ENCODE assay signal across 8 cellular contexts in the genomic region with DNA sequence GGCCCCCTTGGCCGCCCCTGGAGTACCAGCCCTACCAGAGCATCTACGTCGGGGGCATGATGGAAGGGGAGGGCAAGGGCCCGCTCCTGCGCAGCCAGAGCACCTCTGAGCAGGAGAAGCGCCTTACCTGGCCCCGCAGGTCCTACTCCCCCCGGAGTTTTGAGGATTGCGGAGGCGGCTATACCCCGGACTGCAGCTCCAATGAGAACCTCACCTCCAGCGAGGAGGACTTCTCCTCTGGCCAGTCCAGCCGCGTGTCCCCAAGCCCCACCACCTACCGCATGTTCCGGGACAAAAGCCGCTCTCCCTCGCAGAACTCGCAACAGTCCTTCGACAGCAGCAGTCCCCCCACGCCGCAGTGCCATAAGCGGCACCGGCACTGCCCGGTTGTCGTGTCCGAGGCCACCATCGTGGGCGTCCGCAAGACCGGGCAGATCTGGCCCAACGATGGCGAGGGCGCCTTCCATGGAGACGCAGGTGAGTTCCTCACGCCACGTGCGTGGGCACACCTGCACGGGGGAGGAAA. TPM values are rescaled to one million over a fixed set of nuclear protein-coding genes. Genes with fewer than 3 reads are reported as not detected.
DNase-seq lines count a peak whose midpoint lies in the region; ATAC-seq and TF ChIP-seq lines count a peak whose summit lies in the region.

No MANE protein-coding gene starts in this region.

- H3K4me1 Mint-ChIP-seq in stimulated activated naive B cell treated with anti-CD40 and anti-IgM and Interleukin-4, amounts not matched to agents 10 μg/mL and 1 μg/mL and 100 μg/mL, for 72 hours, result peaks cover 54 to 82% of the 10 kb centered on the region in 2 donors

- H2BK15ac ChIP-seq in IMR-90 (ENCODE audit: low read depth, low read length), result no peak overlapping the region

- H3K36me3 Mint-ChIP-seq in stimulated activated naive B cell treated with anti-CD40 and anti-IgM and Interleukin-4, amounts not matched to agents 10 μg/mL and 1 μg/mL and 100 μg/mL, for 72 hours, result peaks cover 16 to 29% of the 10 kb centered on the region in 2 donors

- H3K9me1 ChIP-seq in IMR-90 (ENCODE audit: insufficient read depth, low read length), result peaks cover 18% of the 10 kb centered on the region

- no peak for TF ChIP-seq POLR2A in IMR-90 (IDR thresholded peaks at IDR 0.05; ENCODE audit: low read depth, low read length)

- peak overlapping the region; percentile 82 to 84 for H3K4me3 Mint-ChIP-seq in stimulated activated naive B cell treated with anti-CD40 and anti-IgM and Interleukin-4, amounts not matched to agents 10 μg/mL and 1 μg/mL and 100 μg/mL, for 72 hours

- BruUV-seq in IMR-90 (replicated peaks; lab: Mats Ljungman, UMichigan), result no TSS peak

- H3K4me3 ChIP-seq in IMR-90 (ENCODE audit: insufficient read depth, low read depth, low read length) (peak overlapping the region; percentile 98), iPS DF 6.9 (ENCODE audit: low read length) (peak overlapping the region; percentile 90)

- H3K4me2 ChIP-seq in IMR-90 (ENCODE audit: low read depth, low read length), result peak overlapping the region; percentile 91

- no peak overlapping the region for H3K56ac ChIP-seq in IMR-90 (ENCODE audit: extremely low read depth, insufficient read depth, low read length)

- no peaks in the 10 kb centered on the region for H3K27me3 Mint-ChIP-seq in stimulated activated naive B cell treated with anti-CD40 and anti-IgM and Interleukin-4, amounts not matched to agents 10 μg/mL and 1 μg/mL and 100 μg/mL, for 72 hours

- H4K5ac ChIP-seq in IMR-90 (ENCODE audit: low read depth, low read length), result no peak overlapping the region

- no peak for TF ChIP-seq CTCF in IMR-90 (conservative IDR thresholded peaks at IDR 0.05; ENCODE audit: low read depth, low read length)

- H2BK20ac ChIP-seq in IMR-90 (ENCODE audit: low read depth, low read length), result no peak overlapping the region

- H3K36me3 ChIP-seq in IMR-90 (ENCODE audit: control insufficient read depth, insufficient read depth, low read length), result peaks cover 10% of the 10 kb centered on the region; the same call in 1 of the 2 replicates
- no peaks in the 10 kb centered on the region for H3K36me3 ChIP-seq in iPS DF 6.9 (ENCODE audit: control insufficient read depth, insufficient read depth, low read length)

- H3K14ac ChIP-seq in IMR-90 (replicated peaks; ENCODE audit: low read depth, low read length), result no peak overlapping the region

- ATAC-seq in IMR-90 (ENCODE audit: low read depth) (no peak), sciatic nerve (no peak), HG02884 (IDR thresholded peaks at IDR 0.05; ENCODE audit: unreplicated experiment) (no peak)
- ATAC-seq in stimulated activated naive B cell treated with anti-CD40 and anti-IgM and Interleukin-4, amounts not matched to agents 10 μg/mL and 1 μg/mL and 100 μg/mL, for 72 hours (replicated peaks), result no peak

- no peak overlapping the region for H2BK120ac ChIP-seq in IMR-90 (ENCODE audit: low read depth, low read length)

- peak overlapping the region; percentile 35; the same call in 1 of the 2 replicates for H2AK5ac ChIP-seq in IMR-90 (ENCODE audit: low read depth, low read length)

- H3K4me1 ChIP-seq in IMR-90 (ENCODE audit: control insufficient read depth, insufficient read depth, low read length) (peaks cover 29% of the 10 kb centered on the region), iPS DF 6.9 (ENCODE audit: control insufficient read depth, insufficient read depth, low read length) (peaks cover 4% of the 10 kb centered on the region)

- peak overlapping the region; percentile 86 for H3K27ac Mint-ChIP-seq in stimulated activated naive B cell treated with anti-CD40 and anti-IgM and Interleukin-4, amounts not matched to agents 10 μg/mL and 1 μg/mL and 100 μg/mL, for 72 hours

- H3K27ac ChIP-seq in IMR-90 (ENCODE audit: insufficient read depth, low read length) (no peak overlapping the region), iPS DF 6.9 (ENCODE audit: low read length) (no peak overlapping the region)

- peaks cover under 1% of the 10 kb centered on the region; the same call in 1 of the 2 replicates for H3K9me3 ChIP-seq in IMR-90 (ENCODE audit: control insufficient read depth, insufficient read depth, low read length)
- H3K9me3 ChIP-seq in iPS DF 6.9 (ENCODE audit: control insufficient read depth, insufficient read depth, low read length), result no peaks in the 10 kb centered on the region

- 71% methylated on average over 24 of the region's 39 CpGs; no CpG with 5 or more reads in 1 of the 2 experiments for WGBS in IMR-90 (ENCODE audit: extremely low coverage in 2 of 2, insufficient read length in 1 of 2), 2 experiments
- no CpG with 5 or more reads among the region's 39 CpGs for WGBS in iPS DF 6.9 (ENCODE audit: insufficient coverage, insufficient read length)

- no peak overlapping the region for H4K8ac ChIP-seq in IMR-90 (ENCODE audit: low read depth in 2 of 2, low read length in 2 of 2)

- H3K18ac ChIP-seq in IMR-90 (ENCODE audit: low read depth, low read length), result no peak overlapping the region

- peaks cover 0 to 5% of the 10 kb centered on the region in 2 donors for H3K9me3 Mint-ChIP-seq in stimulated activated naive B cell treated with anti-CD40 and anti-IgM and Interleukin-4, amounts not matched to agents 10 μg/mL and 1 μg/mL and 100 μg/mL, for 72 hours

- peaks cover 47% of the 10 kb centered on the region for H4K20me1 ChIP-seq in IMR-90 (ENCODE audit: insufficient read depth, low read length)

- in situ Hi-C loops in IMR-90 (cut with MboI; ENCODE audit: low sequenced_read_pairs) (no loop called here), G401 (cut with HindIII; ENCODE audit: low sequenced_read_pairs) (no loop called here)

- H3K79me1 ChIP-seq in IMR-90 (ENCODE audit: low read depth in 1 of 2, low read length in 2 of 2), result peaks cover 16 to 56% of the 10 kb centered on the region in 2 experiments

- DNase-seq in IMR-90, result no peak
- peak; percentile 38 to 51 for DNase-seq in activated T-cell treated with anti-CD3 and anti-CD28 coated beads, Interleukin-2, amount 50 U/mL, for 48 hours
- no peak for DNase-seq in iPS DF 6.9 (ENCODE audit: low read depth, low spot score)
- DNase-seq in stimulated activated naive B cell treated with anti-CD40 and anti-IgM and Interleukin-4, amounts not matched to agents 10 μg/mL and 1 μg/mL and 100 μg/mL, for 72 hours, result no peak
- no peak for DNase-seq in G401 (ENCODE audit: low spot score)
- no peak for DNase-seq in sciatic nerve (ENCODE audit: low spot score)
- DNase-seq in DMS53 (lab: John Stamatoyannopoulos, UW), result no peak

- H3K4ac ChIP-seq in IMR-90 (ENCODE audit: low read depth, low read length), result no peak overlapping the region

- TF ChIP-seq RAD21 in IMR-90 (IDR thresholded peaks at IDR 0.05; ENCODE audit: low read length), result no peak

- H2BK5ac ChIP-seq in IMR-90 (ENCODE audit: low read depth, low read length, poor library complexity, severe bottlenecking), result no peak overlapping the region

- intact Hi-C loops in IMR-90 (cut with micrococcal nuclease) (loop anchor here (5.0 kb wide), 1 partner anchor 35 kb away; no protein-coding TSS in a partner anchor), sciatic nerve (cut with DNase I) (loop anchor here (5.0 kb wide), 1 partner anchor 90 kb away; no protein-coding TSS in a partner anchor)

- H3K27me3 ChIP-seq in IMR-90 (ENCODE audit: control insufficient read depth, insufficient read depth, low read length), result no peaks in the 10 kb centered on the region
- H3K27me3 ChIP-seq in iPS DF 6.9 (ENCODE audit: control insufficient read depth, insufficient read depth, low read length), result no peaks in the 10 kb centered on the region

- H2AFZ ChIP-seq in IMR-90 (replicated peaks; ENCODE audit: low read length, poor library complexity), result peak overlapping the region; percentile 13

- H3K23ac ChIP-seq in IMR-90 (ENCODE audit: low read depth, low read length), result peak overlapping the region; percentile 73

- CTCF ChIA-PET in IMR-90 (lab: Yijun Ruan, JAX), result interaction anchor here (0.6 kb wide), 1 partner anchor 100 kb away, joined by 3 read pairs; no protein-coding TSS in a partner anchor

- H4K91ac ChIP-seq in IMR-90 (ENCODE audit: insufficient read depth, low read depth, low read length), result no peak overlapping the region

- peak overlapping the region; percentile 66 for H2AK9ac ChIP-seq in IMR-90 (replicated peaks; ENCODE audit: low read depth, low read length, poor library complexity)

- POLR2A ChIA-PET in IMR-90 (lab: Charles Lee; ENCODE audit: unreplicated experiment), result no interaction called here

- no peak overlapping the region for H3K9ac ChIP-seq in IMR-90 (ENCODE audit: low read depth, low read length)

- dilution Hi-C loops in IMR-90 (cut with HindIII; ENCODE audit: low sequenced_read_pairs, unreplicated experiment), result no loop called here

TF ChIP-seq in IMR-90, 13 proteins besides CTCF, POLR2A, EP300 and RAD21 (continues in another document):
- TF ChIP-seq CHD1 (IDR thresholded peaks at IDR 0.05; ENCODE audit: low read depth, low read length) (no peak), SMC3 (IDR thresholded peaks at IDR 0.05; ENCODE audit: low read depth, low read length) (no peak), NFE2L2 (IDR thresholded peaks at IDR 0.05; ENCODE audit: low read depth, low read length) (no peak), FOS (IDR thresholded peaks at IDR 0.05; ENCODE audit: low read depth, low read length) (no peak), MAZ (IDR thresholded peaks at IDR 0.05; ENCODE audit: borderline replicate concordance, low read depth, low read length) (no peak), RCOR1 (IDR thresholded peaks at IDR 0.05; ENCODE audit: insufficient replicate concordance, low read length) (no peak)

RNA-seq across cellular contexts. Expression of gene BCR, which starts 1.5 kb away (rescaled TPM):
- total RNA-seq in IMR-90 (2012; rRNA removed) (28.9 and 30.8 TPM in 2 replicates), sciatic nerve (101 TPM)
- polyA plus RNA-seq in IMR-90 (2012; rRNA removed), result 43.0 and 44.6 TPM in 2 replicates
- polyA plus RNA-seq in IMR-90 (2012; cell fraction: cytosol; rRNA removed), result 30.9 and 40.0 TPM in 2 replicates
- 36.1 and 42.1 TPM in 2 replicates for polyA plus RNA-seq in IMR-90 (2012; cell fraction: nucleus; rRNA removed; ENCODE audit: low replicate concordance)
- total RNA-seq in G401 (2014; rRNA removed; shearing (Covaris generic)), result 32.4 and 55.9 TPM in 2 replicates

RNA-seq across cellular contexts. Expression of gene RAB36, which starts 36.5 kb away (rescaled TPM):
- 2.5 and 3.6 TPM in 2 replicates for total RNA-seq in IMR-90 (2012; rRNA removed)
- 4.0 TPM in 2 replicates for polyA plus RNA-seq in IMR-90 (2012; rRNA removed)
- 2.3 and 3.7 TPM in 2 replicates for polyA plus RNA-seq in IMR-90 (2012; cell fraction: cytosol; rRNA removed)
- polyA plus RNA-seq in IMR-90 (2012; cell fraction: nucleus; rRNA removed; ENCODE audit: low replicate concordance), result 4.6 and 6.6 TPM in 2 replicates
- 1.5 and 3.3 TPM in 2 replicates for total RNA-seq in G401 (2014; rRNA removed; shearing (Covaris generic))
- total RNA-seq in sciatic nerve, result 7.5 TPM

RNA-seq across cellular contexts. Expression of gene RSPH14, which starts 40.0 kb away (rescaled TPM):
- total RNA-seq in IMR-90 (2012; rRNA removed) (not detected in 2 replicates), sciatic nerve (1.4 TPM)
- 0.10 TPM in 1 of 2 replicates, not detected in the other for polyA plus RNA-seq in IMR-90 (2012; rRNA removed)
- 0.18 and 0.21 TPM in 2 replicates for polyA plus RNA-seq in IMR-90 (2012; cell fraction: cytosol; rRNA removed)
- not detected in 2 replicates for polyA plus RNA-seq in IMR-90 (2012; cell fraction: nucleus; rRNA removed; ENCODE audit: low replicate concordance)
- total RNA-seq in G401 (2014; rRNA removed; shearing (Covaris generic)), result 1.7 TPM in 1 of 2 replicates, not detected in the other

Comparison
In these comparisons a context has a peak if more than half of its experiments do, and no peak if none do; other contexts are left out.
1. DNase-seq: peak in activated T-cell treated with anti-CD3 and anti-CD28 coated beads, Interleukin-2, amount 50 U/mL, for 48 hours (2 of 2); none in IMR-90 (single experiment), iPS DF 6.9 (single experiment), stimulated activated naive B cell treated with anti-CD40 and anti-IgM and Interleukin-4, amounts not matched to agents 10 μg/mL and 1 μg/mL and 100 μg/mL, for 72 hours (single experiment), G401 (single experiment), sciatic nerve (single experiment) and DMS53 (single experiment).